In genomic region chr12:42091769-42092168, GRCh38 we compare ENCODE assay signal across 17 cellular contexts. TPM values are rescaled to one million over a fixed set of nuclear protein-coding genes. Genes with fewer than 3 reads are reported as not detected.
DNase-seq lines count a peak whose midpoint lies in the region; ATAC-seq and TF ChIP-seq lines count a peak whose summit lies in the region.
"Had no signal": no experiment of that assay in that cellular context is flagged by ENCODE, and none has a peak within 500 bp of the region (broad histone marks: within the 10 kb centered on the region; RNA-seq: fewer than 3 reads in every experiment).

No MANE protein-coding gene starts in this region.

- peaks cover 5% of the 10 kb centered on the region for H3K36me3 ChIP-seq in GM23248 (ENCODE audit: low read depth)
- H3K36me3 ChIP-seq: adrenal gland had no signal

- H3K27me3 ChIP-seq in GM23248 (replicated peaks; ENCODE audit: insufficient read depth): no peaks in the 10 kb centered on the region
- H3K27me3 ChIP-seq: adrenal gland, BLaER1, esophagus squamous epithelium, heart right ventricle had no signal

- H3K27ac Mint-ChIP-seq in dendritic cell treated with granulocyte-macrophage colony-stimulating factor and Interleukin-4, amounts not matched to agents 40 ng/mL and 50 ng/mL, for 4 days: peak overlapping the region; percentile 26
- peak overlapping the region; percentile 2 for H3K27ac Mint-ChIP-seq in neural crest cell (ENCODE audit: unreplicated experiment)
- no peak overlapping the region for H3K27ac Mint-ChIP-seq in stimulated activated memory B cell treated with anti-CD40 and anti-IgM and Interleukin-4, amounts not matched to agents 10 μg/mL and 1 μg/mL and 100 μg/mL, for 72 hours

- no peak overlapping the region for H3K4me3 ChIP-seq in GM23248
- H3K4me3 ChIP-seq: adrenal gland, BLaER1, esophagus squamous epithelium, heart right ventricle, psoas muscle had no signal

- no peak for TF ChIP-seq CTCF in neural crest cell (conservative IDR thresholded peaks at IDR 0.05)
- no peak for TF ChIP-seq CTCF in RWPE1 (conservative IDR thresholded peaks at IDR 0.05; ENCODE audit: low read depth)

- CTCF ChIA-PET in RWPE1 (lab: Yijun Ruan, JAX): no interaction called here

- POLR2A ChIA-PET in RWPE1 (lab: Yijun Ruan, JAX; ENCODE audit: low non-redundant PET): no interaction called here

- no peak overlapping the region for H3K4me3 Mint-ChIP-seq in dendritic cell treated with granulocyte-macrophage colony-stimulating factor and Interleukin-4, amounts not matched to agents 40 ng/mL and 50 ng/mL, for 4 days
- no peak overlapping the region for H3K4me3 Mint-ChIP-seq in neural crest cell
- H3K4me3 Mint-ChIP-seq in stimulated activated memory B cell treated with anti-CD40 and anti-IgM and Interleukin-4, amounts not matched to agents 10 μg/mL and 1 μg/mL and 100 μg/mL, for 72 hours: no peak overlapping the region
- H3K4me3 Mint-ChIP-seq: activated T-cell treated with anti-CD3 and anti-CD28 coated beads, Interleukin-2, amount 50 U/mL, for 4 hours had no signal

- 67 to 68% methylated on average over 2 of the region's 2 CpGs for WGBS in GM23248 (ENCODE audit: low coverage in 1 of 2, low lambda C conversion rate in 2 of 2, missing lambda C conversion rate in 2 of 2), 2 experiments

- 0 out of 2 replicates have a peak, but pooled peaks cover 7% of the 10 kb centered on the region for H3K79me2 ChIP-seq in GM23248 (ENCODE audit: insufficient read depth)

- intact Hi-C loops in dendritic cell treated with granulocyte-macrophage colony-stimulating factor and Interleukin-4, amounts not matched to agents 40 ng/mL and 50 ng/mL, for 4 days (cut with micrococcal nuclease): loop anchor here (10.0 kb wide), 1 partner anchor 157 kb away; no protein-coding TSS in a partner anchor

- no peaks in the 10 kb centered on the region for H3K9me2 ChIP-seq in GM23248 (ENCODE audit: insufficient read depth)

- H3K4me1 ChIP-seq in GM23248 (ENCODE audit: insufficient read depth): peaks cover 30% of the 10 kb centered on the region
- H3K4me1 ChIP-seq: BLaER1, esophagus squamous epithelium, psoas muscle had no signal

- H3K4me1 Mint-ChIP-seq in dendritic cell treated with granulocyte-macrophage colony-stimulating factor and Interleukin-4, amounts not matched to agents 40 ng/mL and 50 ng/mL, for 4 days (ENCODE audit: low read depth): peaks cover 10% of the 10 kb centered on the region
- H3K4me1 Mint-ChIP-seq in neural crest cell: peaks cover 19% of the 10 kb centered on the region
- H3K4me1 Mint-ChIP-seq in stimulated activated memory B cell treated with anti-CD40 and anti-IgM and Interleukin-4, amounts not matched to agents 10 μg/mL and 1 μg/mL and 100 μg/mL, for 72 hours: peaks cover 25% of the 10 kb centered on the region

- no peaks in the 10 kb centered on the region for H3K27me3 Mint-ChIP-seq in dendritic cell treated with granulocyte-macrophage colony-stimulating factor and Interleukin-4, amounts not matched to agents 40 ng/mL and 50 ng/mL, for 4 days
- H3K27me3 Mint-ChIP-seq in neural crest cell (ENCODE audit: low read depth): no peaks in the 10 kb centered on the region
- no peaks in the 10 kb centered on the region for H3K27me3 Mint-ChIP-seq in stimulated activated memory B cell treated with anti-CD40 and anti-IgM and Interleukin-4, amounts not matched to agents 10 μg/mL and 1 μg/mL and 100 μg/mL, for 72 hours

- H3K9ac ChIP-seq in GM23248: no peak overlapping the region
- H3K9ac ChIP-seq: BLaER1 had no signal

- DNase-seq in GM23248 (peak; percentile 16), RPMI7951 (ENCODE audit: low read depth) (peak; percentile 9), neural crest cell (ENCODE audit: low read depth, low spot score) (no peak), RWPE1 (ENCODE audit: low spot score) (no peak), NCI-H510A treated with DMSO at 0.1 percent for 48 hours (lab: John Stamatoyannopoulos, UW) (no peak)
- DNase-seq: activated T-cell treated with anti-CD3 and anti-CD28 coated beads, Interleukin-2, amount 50 U/mL, for 4 hours; adrenal gland; cortex of kidney; DMS53; esophagus squamous epithelium; heart right ventricle; NCI-H1417 treated with DMSO at 0.1 percent for 48 hours; psoas muscle had no signal

- in situ Hi-C loops in GM23248 (cut with MboI): no loop called here

- H2AFZ ChIP-seq in GM23248: no peak overlapping the region

- no peak for ATAC-seq in stimulated activated memory B cell treated with anti-CD40 and anti-IgM and Interleukin-4, amounts not matched to agents 10 μg/mL and 1 μg/mL and 100 μg/mL, for 72 hours
- no peak for ATAC-seq in GM19023 (IDR thresholded peaks at IDR 0.05; ENCODE audit: unreplicated experiment)
- ATAC-seq: heart right ventricle, psoas muscle had no signal

- H4K20me1 ChIP-seq in GM23248 (ENCODE audit: insufficient read depth): no peaks in the 10 kb centered on the region
- H4K20me1 ChIP-seq: BLaER1 had no signal

- no peak overlapping the region for H3K4me2 ChIP-seq in GM23248 (ENCODE audit: unreplicated experiment)
- H3K4me2 ChIP-seq: BLaER1 had no signal

- H3K36me3 Mint-ChIP-seq in dendritic cell treated with granulocyte-macrophage colony-stimulating factor and Interleukin-4, amounts not matched to agents 40 ng/mL and 50 ng/mL, for 4 days (ENCODE audit: low read depth): peaks cover 48% of the 10 kb centered on the region
- peaks cover 16% of the 10 kb centered on the region for H3K36me3 Mint-ChIP-seq in neural crest cell (ENCODE audit: low read depth)
- peaks cover 61% of the 10 kb centered on the region for H3K36me3 Mint-ChIP-seq in stimulated activated memory B cell treated with anti-CD40 and anti-IgM and Interleukin-4, amounts not matched to agents 10 μg/mL and 1 μg/mL and 100 μg/mL, for 72 hours

- no peaks in the 10 kb centered on the region for H3K9me3 ChIP-seq in GM23248 (ENCODE audit: low read depth)
- H3K9me3 ChIP-seq: adrenal gland, BLaER1, esophagus squamous epithelium, heart right ventricle, psoas muscle had no signal

- peaks cover 8% of the 10 kb centered on the region for H3K9me3 Mint-ChIP-seq in dendritic cell treated with granulocyte-macrophage colony-stimulating factor and Interleukin-4, amounts not matched to agents 40 ng/mL and 50 ng/mL, for 4 days
- no peaks in the 10 kb centered on the region for H3K9me3 Mint-ChIP-seq in neural crest cell
- H3K9me3 Mint-ChIP-seq in stimulated activated memory B cell treated with anti-CD40 and anti-IgM and Interleukin-4, amounts not matched to agents 10 μg/mL and 1 μg/mL and 100 μg/mL, for 72 hours: no peaks in the 10 kb centered on the region
- H3K9me3 Mint-ChIP-seq: activated T-cell treated with anti-CD3 and anti-CD28 coated beads, Interleukin-2, amount 50 U/mL, for 4 hours had no signal

- H3K27ac ChIP-seq in GM23248 (peak overlapping the region; percentile 24; the same call in 1 of the 2 replicates), RWPE1 (no peak overlapping the region)
- H3K27ac ChIP-seq: adrenal gland, BLaER1, esophagus squamous epithelium, heart right ventricle, psoas muscle had no signal

- H3F3A ChIP-seq in GM23248 (ENCODE audit: insufficient read depth): peaks cover 27% of the 10 kb centered on the region

RNA-seq across cellular contexts. Expression of gene GXYLT1, which starts 52.9 kb away (rescaled TPM):
- 14.6 and 16.6 TPM in 2 replicates for total RNA-seq in GM23248 (2014; rRNA removed; shearing (Covaris generic))
- polyA plus RNA-seq in GM23248 (2016; fragmentation: Nextera tagmentation; extraction: Ambion mirVana): 13.7 and 14.8 TPM in 2 replicates
- total RNA-seq in RPMI7951 (2014; rRNA removed; shearing (Covaris generic)): 9.3 TPM in 2 replicates
- total RNA-seq in neural crest cell: 17.8 and 18.4 TPM in 2 replicates

Comparison
In these comparisons a context has a peak if more than half of its experiments do, and no peak if none do; other contexts are left out.
1. DNase-seq: peak in GM23248 (single experiment) and RPMI7951 (single experiment); none in neural crest cell (single experiment), RWPE1 (single experiment) and NCI-H510A treated with DMSO at 0.1 percent for 48 hours (single experiment).